In genomic region chr10:24561453-24561852, GRCh38 we compare ENCODE assay signal across 27 cellular contexts.
DNase-seq lines count a peak whose midpoint lies in the region; ATAC-seq, FAIRE-seq and TF ChIP-seq lines count a peak whose summit lies in the region.
"Had no signal": no experiment of that assay in that cellular context is flagged by ENCODE, and none has a peak within 500 bp of the region (broad histone marks: within the 10 kb centered on the region; RNA-seq: fewer than 3 reads in every experiment).

No MANE protein-coding gene starts in this region.

- no peak for FAIRE-seq in astrocyte (lab: Jason Lieb, UNC)

- no peak overlapping the region for H3K4me3 ChIP-seq in breast epithelium
- no peak overlapping the region for H3K4me3 ChIP-seq in astrocyte (ENCODE audit: insufficient read depth, low read depth, low read length)
- H3K4me3 ChIP-seq: A549, BLaER1, esophagus squamous epithelium, lung, SJCRH30, upper lobe of left lung had no signal

- no peaks in the 10 kb centered on the region for H3K36me3 Mint-ChIP-seq in MCF 10A (ENCODE audit: insufficient read depth, unreplicated experiment)
- H3K36me3 Mint-ChIP-seq in astrocyte (ENCODE audit: low read depth, unreplicated experiment), result no peaks in the 10 kb centered on the region

- no peak for TF ChIP-seq CTCF in MCF 10A (IDR thresholded peaks at IDR 0.05; ENCODE audit: unreplicated experiment)
- TF ChIP-seq CTCF in breast epithelium (IDR thresholded peaks at IDR 0.05), result no peak
- TF ChIP-seq CTCF in astrocyte (IDR thresholded peaks at IDR 0.05; ENCODE audit: insufficient read depth, low read depth, low read length), result no peak

- H3K4me1 Mint-ChIP-seq in MCF 10A (ENCODE audit: insufficient read depth, unreplicated experiment) (peaks cover 6% of the 10 kb centered on the region), astrocyte (ENCODE audit: low read depth, unreplicated experiment) (peaks cover 9% of the 10 kb centered on the region)
- H3K4me1 Mint-ChIP-seq: IgD-negative memory B cell had no signal

- no peak overlapping the region for H3K9ac ChIP-seq in astrocyte (ENCODE audit: low read length)
- H3K9ac ChIP-seq: BLaER1 had no signal

- DNase-seq in MCF 10A (ENCODE audit: unreplicated experiment) (peak; percentile 30), breast epithelium (ENCODE audit: low spot score in 2 of 2) (no peak), astrocyte (ENCODE audit: low read depth) (peak; percentile 15), iris pigment epithelial cell (ENCODE audit: low read depth) (peak; percentile 71), NCI-H82 treated with DMSO at 0.1 percent for 48 hours (lab: John Stamatoyannopoulos, UW; ENCODE audit: unreplicated experiment) (no peak), T-helper 2 cell (no peak), C1 segment of cervical spinal cord (lab: John Stamatoyannopoulos, UW) (no peak)
- DNase-seq: activated CD4-positive, alpha-beta T cell treated with anti-CD3 and anti-CD28 coated beads for 1 hour; activated CD8-positive, alpha-beta memory T cell treated with anti-CD3 and anti-CD28 coated beads for 24 hours; activated gamma-delta T cell; activated T-cell treated with anti-CD3 and anti-CD28 coated beads, Interleukin-2, amount 50 U/mL, for 1 hour; cortex of kidney; DND-41; esophagus squamous epithelium; HCEC 1CT; MM.1S; NCI-H1436; NCI-H524 treated with DMSO at 0.1 percent for 48 hours; SJCRH30; upper lobe of left lung had no signal

- H3K79me2 ChIP-seq in astrocyte (ENCODE audit: insufficient read depth, low read length), result no peaks in the 10 kb centered on the region

- CTCF ChIA-PET in MCF 10A (lab: Yijun Ruan, JAX), result no interaction called here

- no peaks in the 10 kb centered on the region for H3K27me3 ChIP-seq in breast epithelium
- H3K27me3 ChIP-seq in astrocyte (ENCODE audit: insufficient read depth, low read length), result no peaks in the 10 kb centered on the region
- H3K27me3 ChIP-seq: BLaER1, esophagus squamous epithelium, neutrophil, SJCRH30, upper lobe of left lung had no signal

- no peak for ATAC-seq in HG03108 (IDR thresholded peaks at IDR 0.05; ENCODE audit: unreplicated experiment)
- ATAC-seq: Panc1 had no signal

- H3K9me3 Mint-ChIP-seq in MCF 10A (ENCODE audit: unreplicated experiment), result no peaks in the 10 kb centered on the region
- H3K9me3 Mint-ChIP-seq in astrocyte (ENCODE audit: unreplicated experiment), result no peaks in the 10 kb centered on the region
- H3K9me3 Mint-ChIP-seq: IgD-negative memory B cell had no signal

- no peak overlapping the region for H3K4me3 Mint-ChIP-seq in MCF 10A (ENCODE audit: unreplicated experiment)
- no peak overlapping the region for H3K4me3 Mint-ChIP-seq in astrocyte (ENCODE audit: unreplicated experiment)
- H3K4me3 Mint-ChIP-seq: IgD-negative memory B cell had no signal

- H3K36me3 ChIP-seq in breast epithelium (no peaks in the 10 kb centered on the region), astrocyte (ENCODE audit: insufficient read depth, low read length) (no peaks in the 10 kb centered on the region)
- H3K36me3 ChIP-seq: BLaER1, esophagus squamous epithelium, neutrophil, SJCRH30, upper lobe of left lung had no signal

- intact Hi-C loops in MCF 10A (cut with micrococcal nuclease) (no loop called here), breast epithelium (cut with DNase I; ENCODE audit: low total_unique reads) (no loop called here)

- H4K20me1 ChIP-seq in astrocyte (ENCODE audit: insufficient read depth, low read length), result no peaks in the 10 kb centered on the region
- H4K20me1 ChIP-seq: BLaER1 had no signal

- no peak for TF ChIP-seq POLR2A in breast epithelium (IDR thresholded peaks at IDR 0.05)

- H3K27ac ChIP-seq in breast epithelium (peak overlapping the region in 1 of 2 donors; percentile 36), astrocyte (ENCODE audit: low read depth, low read length) (no peak overlapping the region)
- H3K27ac ChIP-seq: A549, BLaER1, esophagus squamous epithelium, neutrophil, SJCRH30, upper lobe of left lung had no signal

- no peak overlapping the region for H3K27ac Mint-ChIP-seq in MCF 10A (ENCODE audit: low read depth, unreplicated experiment)
- H3K27ac Mint-ChIP-seq in astrocyte (ENCODE audit: unreplicated experiment), result no peak overlapping the region
- H3K27ac Mint-ChIP-seq: IgD-negative memory B cell had no signal

- peaks cover 0 to 9% of the 10 kb centered on the region in 2 donors for H3K9me3 ChIP-seq in breast epithelium
- peaks cover 9% of the 10 kb centered on the region for H3K9me3 ChIP-seq in astrocyte (ENCODE audit: insufficient read depth, low read depth, low read length)
- H3K9me3 ChIP-seq: A549, BLaER1, esophagus squamous epithelium, neutrophil, SJCRH30, upper lobe of left lung had no signal

- no peaks in the 10 kb centered on the region for H3K27me3 Mint-ChIP-seq in MCF 10A (ENCODE audit: insufficient read depth, unreplicated experiment)
- peaks cover 3% of the 10 kb centered on the region for H3K27me3 Mint-ChIP-seq in astrocyte (ENCODE audit: low read depth, unreplicated experiment)

- H3K4me2 ChIP-seq in astrocyte (ENCODE audit: low read length), result no peak overlapping the region
- H3K4me2 ChIP-seq: A549, BLaER1 had no signal

- POLR2A ChIA-PET in MCF 10A (lab: Yijun Ruan, JAX), result no interaction called here

- no peak overlapping the region for H2AFZ ChIP-seq in astrocyte (ENCODE audit: low read depth, low read length)

- H3K4me1 ChIP-seq in breast epithelium, result peaks cover 4 to 6% of the 10 kb centered on the region in 2 donors
- H3K4me1 ChIP-seq in astrocyte (ENCODE audit: insufficient read depth, low read length), result peaks cover 7% of the 10 kb centered on the region
- H3K4me1 ChIP-seq: A549, SJCRH30 had no signal

- BruUV-seq in MCF 10A (replicated peaks; lab: Mats Ljungman, UMichigan), result no TSS peak

Comparison
In these comparisons a context has a peak if more than half of its experiments do, and no peak if none do; other contexts are left out.
1. DNase-seq: peak in MCF 10A (single experiment), astrocyte (single experiment) and iris pigment epithelial cell (single experiment); none in breast epithelium (0 of 2), NCI-H82 treated with DMSO at 0.1 percent for 48 hours (single experiment), T-helper 2 cell (0 of 5) and C1 segment of cervical spinal cord (0 of 14).